ENCODE assay signal across 8 cellular contexts in genomic region chr14:22850944-22851790, GRCh38. TPM values are rescaled to one million over a fixed set of nuclear protein-coding genes. Genes with fewer than 3 reads are reported as not detected.
DNase-seq lines count a peak whose midpoint lies in the region; ATAC-seq, FAIRE-seq and TF ChIP-seq lines count a peak whose summit lies in the region.

No MANE protein-coding gene starts in this region.

- peaks cover 29% of the 10 kb centered on the region for H3K4me1 Mint-ChIP-seq in activated naive CD8-positive, alpha-beta T cell treated with anti-CD3 and anti-CD28 coated beads, Interleukin-2, amount 10 ng/mL, durations not matched to agents 7 days and 5 days
- H3K4me1 Mint-ChIP-seq in activated naive CD8-positive, alpha-beta T cell treated with anti-CD3 and anti-CD28 coated beads for 36 hours: peaks cover 18% of the 10 kb centered on the region
- peaks cover 30% of the 10 kb centered on the region for H3K4me1 Mint-ChIP-seq in astrocyte (ENCODE audit: low read depth, unreplicated experiment)

- peak overlapping the region; percentile 21 for H3K27ac Mint-ChIP-seq in activated naive CD8-positive, alpha-beta T cell treated with anti-CD3 and anti-CD28 coated beads, Interleukin-2, amount 10 ng/mL, durations not matched to agents 7 days and 5 days
- no peak overlapping the region for H3K27ac Mint-ChIP-seq in activated naive CD8-positive, alpha-beta T cell treated with anti-CD3 and anti-CD28 coated beads for 36 hours
- H3K27ac Mint-ChIP-seq in astrocyte (ENCODE audit: unreplicated experiment): peak overlapping the region; percentile 94

- H4K20me1 ChIP-seq in astrocyte (ENCODE audit: insufficient read depth, low read length): peaks cover 8% of the 10 kb centered on the region

- ATAC-seq in activated naive CD8-positive, alpha-beta T cell treated with anti-CD3 and anti-CD28 coated beads, Interleukin-2, amount 10 ng/mL, durations not matched to agents 7 days and 5 days (ENCODE audit: low read depth): peak; percentile 31
- ATAC-seq in HG03520 (IDR thresholded peaks at IDR 0.05; ENCODE audit: unreplicated experiment): no peak

- peak overlapping the region; percentile 99 for H3K27ac ChIP-seq in astrocyte (ENCODE audit: low read depth, low read length)

- POLR2A ChIA-PET in activated naive CD8-positive, alpha-beta T cell treated with anti-CD3 and anti-CD28 coated beads, Interleukin-2, amount 10 ng/mL, durations not matched to agents 7 days and 5 days (lab: Charles Lee): interaction anchor here (0.9 to 1.9 kb wide), 4 partner anchors 21 to 281 kb away, joined by 3 to 7 read pairs (median 6); no protein-coding TSS in a partner anchor

- H3K27me3 ChIP-seq in astrocyte (ENCODE audit: insufficient read depth, low read length): no peaks in the 10 kb centered on the region

- peaks cover 1% of the 10 kb centered on the region for H3K79me2 ChIP-seq in astrocyte (ENCODE audit: insufficient read depth, low read length)

- H3K27me3 Mint-ChIP-seq in activated naive CD8-positive, alpha-beta T cell treated with anti-CD3 and anti-CD28 coated beads, Interleukin-2, amount 10 ng/mL, durations not matched to agents 7 days and 5 days: peaks cover 25% of the 10 kb centered on the region
- peaks cover 29% of the 10 kb centered on the region for H3K27me3 Mint-ChIP-seq in activated naive CD8-positive, alpha-beta T cell treated with anti-CD3 and anti-CD28 coated beads for 36 hours
- H3K27me3 Mint-ChIP-seq in astrocyte (ENCODE audit: low read depth, unreplicated experiment): no peaks in the 10 kb centered on the region

- no peaks in the 10 kb centered on the region for H3K9me3 ChIP-seq in astrocyte (ENCODE audit: insufficient read depth, low read depth, low read length)

- H3K4me2 ChIP-seq in astrocyte (ENCODE audit: low read length): peak overlapping the region; percentile 84

- DNase-seq in activated naive CD8-positive, alpha-beta T cell treated with anti-CD3 and anti-CD28 coated beads, Interleukin-2, amount 10 ng/mL, durations not matched to agents 7 days and 5 days: peak; percentile 53
- no peak for DNase-seq in activated naive CD8-positive, alpha-beta T cell treated with anti-CD3 and anti-CD28 coated beads for 36 hours
- DNase-seq in astrocyte (ENCODE audit: low read depth): peak; percentile 98
- peak; percentile 98 for DNase-seq in iris pigment epithelial cell (ENCODE audit: low read depth)
- DNase-seq in stimulated activated CD8-positive, alpha-beta memory T cell treated with anti-CD3 and anti-CD28 coated beads, Interleukin-4, amount 100 ng/mL, for 48 hours: peak; percentile 49
- no peak for DNase-seq in OCI-M1 (lab: John Stamatoyannopoulos, UW)
- DNase-seq in NCI-H2196 (lab: John Stamatoyannopoulos, UW; ENCODE audit: unreplicated experiment): no peak

- peak overlapping the region; percentile 10 for H3K4me3 Mint-ChIP-seq in activated naive CD8-positive, alpha-beta T cell treated with anti-CD3 and anti-CD28 coated beads, Interleukin-2, amount 10 ng/mL, durations not matched to agents 7 days and 5 days
- no peak overlapping the region for H3K4me3 Mint-ChIP-seq in activated naive CD8-positive, alpha-beta T cell treated with anti-CD3 and anti-CD28 coated beads for 36 hours
- no peak overlapping the region for H3K4me3 Mint-ChIP-seq in astrocyte (ENCODE audit: unreplicated experiment)

- no peaks in the 10 kb centered on the region for H3K9me3 Mint-ChIP-seq in activated naive CD8-positive, alpha-beta T cell treated with anti-CD3 and anti-CD28 coated beads, Interleukin-2, amount 10 ng/mL, durations not matched to agents 7 days and 5 days
- no peaks in the 10 kb centered on the region for H3K9me3 Mint-ChIP-seq in activated naive CD8-positive, alpha-beta T cell treated with anti-CD3 and anti-CD28 coated beads for 36 hours
- no peaks in the 10 kb centered on the region for H3K9me3 Mint-ChIP-seq in astrocyte (ENCODE audit: unreplicated experiment)

- H3K36me3 Mint-ChIP-seq in activated naive CD8-positive, alpha-beta T cell treated with anti-CD3 and anti-CD28 coated beads, Interleukin-2, amount 10 ng/mL, durations not matched to agents 7 days and 5 days: no peaks in the 10 kb centered on the region
- no peaks in the 10 kb centered on the region for H3K36me3 Mint-ChIP-seq in activated naive CD8-positive, alpha-beta T cell treated with anti-CD3 and anti-CD28 coated beads for 36 hours
- peaks cover 3% of the 10 kb centered on the region for H3K36me3 Mint-ChIP-seq in astrocyte (ENCODE audit: low read depth, unreplicated experiment)

- H2AFZ ChIP-seq in astrocyte (ENCODE audit: low read depth, low read length): no peak overlapping the region

- FAIRE-seq in astrocyte (lab: Jason Lieb, UNC): peak; percentile 98

- peak overlapping the region; percentile 87 for H3K9ac ChIP-seq in astrocyte (ENCODE audit: low read length)

- peaks cover 67% of the 10 kb centered on the region for H3K4me1 ChIP-seq in astrocyte (ENCODE audit: insufficient read depth, low read length)

- peaks cover 5% of the 10 kb centered on the region for H3K36me3 ChIP-seq in astrocyte (ENCODE audit: insufficient read depth, low read length)

- no peak for TF ChIP-seq CTCF in astrocyte (IDR thresholded peaks at IDR 0.05; ENCODE audit: insufficient read depth, low read depth, low read length)

- H3K4me3 ChIP-seq in astrocyte (ENCODE audit: insufficient read depth, low read depth, low read length): peak overlapping the region; percentile 28

RNA-seq across cellular contexts. Expression of gene MMP14, which starts 14.8 kb away (rescaled TPM):
- 1 to 10 TPM; 3.1 to 4.9 TPM for total RNA-seq in activated naive CD8-positive, alpha-beta T cell treated with anti-CD3 and anti-CD28 coated beads, Interleukin-2, amount 10 ng/mL, durations not matched to agents 7 days and 5 days
- 1 to 10 TPM; 1.1 to 1.8 TPM for total RNA-seq in activated naive CD8-positive, alpha-beta T cell treated with anti-CD3 and anti-CD28 coated beads for 36 hours
- total RNA-seq in astrocyte: 911 and 1,063 TPM in 2 replicates

RNA-seq across cellular contexts. Expression of gene LRP10, which starts 20.4 kb away (rescaled TPM):
- 10 to 100 TPM; 59.9 to 63.1 TPM for total RNA-seq in activated naive CD8-positive, alpha-beta T cell treated with anti-CD3 and anti-CD28 coated beads, Interleukin-2, amount 10 ng/mL, durations not matched to agents 7 days and 5 days
- 10 to 100 TPM; 17.6 to 18.7 TPM for total RNA-seq in activated naive CD8-positive, alpha-beta T cell treated with anti-CD3 and anti-CD28 coated beads for 36 hours
- 142 and 157 TPM in 2 replicates for total RNA-seq in astrocyte

RNA-seq across cellular contexts. Expression of gene MRPL52, which starts 21.5 kb away (rescaled TPM):
- total RNA-seq in activated naive CD8-positive, alpha-beta T cell treated with anti-CD3 and anti-CD28 coated beads, Interleukin-2, amount 10 ng/mL, durations not matched to agents 7 days and 5 days: 10 to 100 TPM; 76.6 to 86.5 TPM
- 100 to 1,000 TPM; 154 to 170 TPM for total RNA-seq in activated naive CD8-positive, alpha-beta T cell treated with anti-CD3 and anti-CD28 coated beads for 36 hours
- total RNA-seq in astrocyte: 169 and 182 TPM in 2 replicates

RNA-seq across cellular contexts. Expression of gene REM2, which starts 31.9 kb away (rescaled TPM):
- 1 to 10 TPM; 1.2 TPM for total RNA-seq in activated naive CD8-positive, alpha-beta T cell treated with anti-CD3 and anti-CD28 coated beads, Interleukin-2, amount 10 ng/mL, durations not matched to agents 7 days and 5 days
- total RNA-seq in activated naive CD8-positive, alpha-beta T cell treated with anti-CD3 and anti-CD28 coated beads for 36 hours: under 1 TPM; 0.14 to 0.19 TPM
- total RNA-seq in astrocyte: 0.48 and 0.79 TPM in 2 replicates

RNA-seq across cellular contexts. Expression of gene SLC7A7, which starts 35.9 kb away (rescaled TPM):
- 1 to 10 TPM in 1 of 2 experiments, under 1 TPM in 1; 0.89 to 2.5 TPM for total RNA-seq in activated naive CD8-positive, alpha-beta T cell treated with anti-CD3 and anti-CD28 coated beads, Interleukin-2, amount 10 ng/mL, durations not matched to agents 7 days and 5 days
- 1 to 10 TPM in 1 of 2 experiments, under 1 TPM in 1; 0.56 to 1.0 TPM for total RNA-seq in activated naive CD8-positive, alpha-beta T cell treated with anti-CD3 and anti-CD28 coated beads for 36 hours
- total RNA-seq in astrocyte: 13.3 and 14.3 TPM in 2 replicates

Comparison
In these comparisons a context has a peak if more than half of its experiments do, and no peak if none do; other contexts are left out.
1. DNase-seq: peak in activated naive CD8-positive, alpha-beta T cell treated with anti-CD3 and anti-CD28 coated beads, Interleukin-2, amount 10 ng/mL, durations not matched to agents 7 days and 5 days (single experiment), astrocyte (single experiment), iris pigment epithelial cell (single experiment) and stimulated activated CD8-positive, alpha-beta memory T cell treated with anti-CD3 and anti-CD28 coated beads, Interleukin-4, amount 100 ng/mL, for 48 hours (single experiment); none in activated naive CD8-positive, alpha-beta T cell treated with anti-CD3 and anti-CD28 coated beads for 36 hours (single experiment), OCI-M1 (single experiment) and NCI-H2196 (single experiment).
2. RNA of gene MMP14, which starts 14.8 kb away (total RNA-seq): 911 to 1,063 TPM in astrocyte; 3.1 to 4.9 TPM in activated naive CD8-positive, alpha-beta T cell treated with anti-CD3 and anti-CD28 coated beads, Interleukin-2, amount 10 ng/mL, durations not matched to agents 7 days and 5 days and 1.1 to 1.8 TPM in activated naive CD8-positive, alpha-beta T cell treated with anti-CD3 and anti-CD28 coated beads for 36 hours; every median in the first group is over 100 times any median in the second.